Comparison of ENCODE assay signal across 22 cellular contexts in genomic region chr2:38517284-38517683, GRCh38.
"Had no signal": no experiment of that assay in that cellular context is flagged by ENCODE, and none has a peak within 500 bp of the region (broad histone marks: within the 10 kb centered on the region; RNA-seq: fewer than 3 reads in every experiment).

No MANE protein-coding gene starts in this region.

- H3K4me1 ChIP-seq: breast epithelium, colonic mucosa, left lung, neural progenitor cell, suprapubic skin, tibial nerve had no signal

- H3K4me2 ChIP-seq: neural progenitor cell had no signal

- H2AFZ ChIP-seq: neural progenitor cell had no signal

- H3K9ac ChIP-seq: neural progenitor cell had no signal

- DNase-seq: activated CD4-positive, alpha-beta T cell treated with anti-CD3 and anti-CD28 coated beads, Interleukin-2, amount 10 ng/mL, durations not matched to agents 7 days and 5 days; activated CD4-positive, CD25-positive, alpha-beta regulatory T cell treated with anti-CD3 and anti-CD28 coated beads, Interleukin-2, amount 50 U/mL, for 72 hours; activated gamma-delta T cell treated with Interleukin-2 at 50 U/mL for 16 hours; activated T-cell treated with anti-CD3 and anti-CD28 coated beads, Interleukin-2, amount 50 U/mL, for 1 hour; adrenal gland; colonic mucosa; endodermal cell; kidney glomerular epithelial cell; left lung; naive thymus-derived CD4-positive, alpha-beta T cell; posterior cingulate gyrus; retina; stimulated activated CD4-positive, alpha-beta T cell treated with anti-CD3 and anti-CD28 coated beads, Interleukin-4, amount 100 ng/mL, for 4 hours; WERI-Rb-1 had no signal

- H3K9me3 ChIP-seq: adrenal gland, breast epithelium, colonic mucosa, left lung, suprapubic skin, tibial nerve had no signal

- H3K4me3 ChIP-seq: adrenal gland, breast epithelium, colonic mucosa, left lung, lung, neural progenitor cell, suprapubic skin, tibial nerve had no signal

- H3K27ac ChIP-seq: adrenal gland, breast epithelium, colonic mucosa, left lung, neural progenitor cell, suprapubic skin, tibial nerve, WERI-Rb-1 had no signal

- ATAC-seq: left lung; naive thymus-derived CD4-positive, alpha-beta T cell had no signal

- H3K27ac Mint-ChIP-seq: activated CD4-positive, alpha-beta T cell treated with anti-CD3 and anti-CD28 coated beads, Interleukin-2, amount 10 ng/mL, durations not matched to agents 7 days and 5 days; activated naive CD4-positive, alpha-beta T cell treated with anti-CD3 and anti-CD28 coated beads, Interleukin-2, amount 50 U/mL, for 24 hours; endodermal cell; naive thymus-derived CD4-positive, alpha-beta T cell; neural progenitor cell; stimulated activated naive CD8-positive, alpha-beta T cell treated with anti-CD3 and anti-CD28 coated beads, Interleukin-15, Interleukin-2, amounts not matched to agents 100 ng/mL and 50 ng/mL, for 24 hours had no signal

- H3K36me3 Mint-ChIP-seq: activated naive CD4-positive, alpha-beta T cell treated with anti-CD3 and anti-CD28 coated beads, Interleukin-2, amount 50 U/mL, for 24 hours; neural progenitor cell had no signal

- H3K36me3 ChIP-seq: adrenal gland, breast epithelium, colonic mucosa, left lung, neural progenitor cell, suprapubic skin, tibial nerve, WERI-Rb-1 had no signal

- H3K27me3 Mint-ChIP-seq: activated naive CD4-positive, alpha-beta T cell treated with anti-CD3 and anti-CD28 coated beads, Interleukin-2, amount 50 U/mL, for 24 hours had no signal

- H3K9me3 Mint-ChIP-seq: activated CD4-positive, alpha-beta T cell treated with anti-CD3 and anti-CD28 coated beads, Interleukin-2, amount 10 ng/mL, durations not matched to agents 7 days and 5 days; activated naive CD4-positive, alpha-beta T cell treated with anti-CD3 and anti-CD28 coated beads, Interleukin-2, amount 50 U/mL, for 24 hours; central memory CD8-positive, alpha-beta T cell; endodermal cell; neural progenitor cell; stimulated activated naive CD8-positive, alpha-beta T cell treated with anti-CD3 and anti-CD28 coated beads, Interleukin-15, Interleukin-2, amounts not matched to agents 100 ng/mL and 50 ng/mL, for 24 hours had no signal

- H3K27me3 ChIP-seq: adrenal gland, breast epithelium, colonic mucosa, left lung, neural progenitor cell, suprapubic skin, tibial nerve had no signal

- H3K4me1 Mint-ChIP-seq: activated CD4-positive, alpha-beta T cell treated with anti-CD3 and anti-CD28 coated beads, Interleukin-2, amount 10 ng/mL, durations not matched to agents 7 days and 5 days; activated naive CD4-positive, alpha-beta T cell treated with anti-CD3 and anti-CD28 coated beads, Interleukin-2, amount 50 U/mL, for 24 hours; central memory CD8-positive, alpha-beta T cell; endodermal cell; naive thymus-derived CD4-positive, alpha-beta T cell had no signal

- H3K4me3 Mint-ChIP-seq: activated CD4-positive, alpha-beta T cell treated with anti-CD3 and anti-CD28 coated beads, Interleukin-2, amount 10 ng/mL, durations not matched to agents 7 days and 5 days; activated naive CD4-positive, alpha-beta T cell treated with anti-CD3 and anti-CD28 coated beads, Interleukin-2, amount 50 U/mL, for 24 hours; central memory CD8-positive, alpha-beta T cell; endodermal cell; naive thymus-derived CD4-positive, alpha-beta T cell; neural progenitor cell; stimulated activated naive CD8-positive, alpha-beta T cell treated with anti-CD3 and anti-CD28 coated beads, Interleukin-15, Interleukin-2, amounts not matched to agents 100 ng/mL and 50 ng/mL, for 24 hours had no signal
